Comparison of ENCODE assay signal across 17 cellular contexts in the genomic region with DNA sequence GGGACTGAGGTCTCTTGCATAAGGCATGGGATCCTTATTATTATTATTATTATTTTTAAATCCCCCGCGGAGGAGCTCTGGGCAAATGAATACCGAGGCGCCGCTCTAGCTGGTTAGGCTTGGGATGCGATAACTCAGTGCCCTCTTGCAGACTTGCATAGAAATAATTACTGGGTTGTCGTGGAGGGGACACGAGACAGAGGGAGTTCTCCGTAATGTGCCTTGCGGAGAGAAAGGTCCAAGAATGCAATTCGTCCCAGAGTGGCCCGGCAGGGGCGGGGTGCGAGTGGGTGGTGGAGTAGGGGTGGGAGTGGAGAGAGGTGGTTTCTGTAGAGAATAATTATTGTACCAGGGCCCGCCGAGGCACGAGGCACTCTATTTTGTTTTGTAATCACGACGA. TPM values are rescaled to one million over a fixed set of nuclear protein-coding genes. Genes with fewer than 3 reads are reported as not detected.
DNase-seq lines count a peak whose midpoint lies in the region; ATAC-seq, FAIRE-seq and TF ChIP-seq lines count a peak whose summit lies in the region.
"Had no signal": no experiment of that assay in that cellular context is flagged by ENCODE, and none has a peak within 500 bp of the region (broad histone marks: within the 10 kb centered on the region; RNA-seq: fewer than 3 reads in every experiment).

No MANE protein-coding gene starts in this region.

- TF ChIP-seq RAD21 in H1 (IDR thresholded peaks at IDR 0.05 in 1 of 2, conservative IDR thresholded peaks at IDR 0.05 in 1 of 2; ENCODE audit: low read depth in 2 of 2, low read length in 2 of 2) = no peak

- H2AFZ ChIP-seq in H1 (ENCODE audit: low read length) (no peak overlapping the region), trophoblast cell (ENCODE audit: insufficient read depth, low read length, poor library complexity) (no peak overlapping the region)

- no peak overlapping the region for H4K91ac ChIP-seq in H1 (replicated peaks; ENCODE audit: insufficient read length, low read length)
- H4K91ac ChIP-seq in trophoblast cell (ENCODE audit: low read depth, low read length) = no peak overlapping the region

- H3K4me1 Mint-ChIP-seq in naive thymus-derived CD4-positive, alpha-beta T cell = peaks cover 5 to 23% (median 19%) of the 10 kb centered on the region in 7 donors
- peaks cover 8% of the 10 kb centered on the region for H3K4me1 Mint-ChIP-seq in CD14-positive monocyte

- intact Hi-C loops in naive thymus-derived CD4-positive, alpha-beta T cell (cut with micrococcal nuclease) = no loop called here
- intact Hi-C loops in CD14-positive monocyte (cut with micrococcal nuclease) = no loop called here

- no peak overlapping the region for H3K56ac ChIP-seq in H1 (replicated peaks; ENCODE audit: insufficient read length, low read depth, low read length)

- H3K36me3 ChIP-seq in H1 (ENCODE audit: control insufficient read depth in 2 of 4, insufficient read depth in 4 of 4, low read length in 3 of 4) = no peaks in the 10 kb centered on the region; a peak in 1 of 8 replicates
- H3K36me3 ChIP-seq in naive thymus-derived CD4-positive, alpha-beta T cell (ENCODE audit: control insufficient read depth in 2 of 3, insufficient read depth in 3 of 3, low read length in 3 of 3) = no peaks in the 10 kb centered on the region
- H3K36me3 ChIP-seq in trophoblast cell (ENCODE audit: control insufficient read depth in 1 of 2, insufficient read depth in 2 of 2, low read length in 2 of 2) = no peaks in the 10 kb centered on the region

- H3K27me3 ChIP-seq in H1 (replicated peaks in 1 of 4; ENCODE audit: control insufficient read depth in 3 of 4, extremely low read depth in 1 of 4, insufficient read depth in 3 of 4, low read length in 3 of 4) = peaks cover 98 to 100% (median 100%) of the 10 kb centered on the region in 4 experiments
- peaks cover 0 to 15% of the 10 kb centered on the region in 2 donors for H3K27me3 ChIP-seq in naive thymus-derived CD4-positive, alpha-beta T cell (ENCODE audit: control insufficient read depth in 2 of 2, insufficient read depth in 2 of 2, low read length in 2 of 2)
- H3K27me3 ChIP-seq in trophoblast cell (ENCODE audit: insufficient read depth, low read length) = peaks cover 92% of the 10 kb centered on the region

- H3K23me2 ChIP-seq in H1 (ENCODE audit: low read depth, low read length) = no peaks in the 10 kb centered on the region

- H3K18ac ChIP-seq in H1 (ENCODE audit: extremely low read depth, low read length) = no peak overlapping the region
- H3K18ac ChIP-seq in trophoblast cell (ENCODE audit: low read length) = no peak overlapping the region

- H3K4me3 ChIP-seq in AG09309 (ENCODE audit: control insufficient read depth, low read depth, low read length) (peak overlapping the region; percentile 78), H1 (ENCODE audit: extremely low read depth in 1 of 4, insufficient read depth in 2 of 4, low read depth in 3 of 4, low read length in 4 of 4) (peak overlapping the region in 1 of 4 experiments; percentile 39; a peak in 2 of 8 replicates), trophoblast cell (ENCODE audit: low read depth, low read length) (no peak overlapping the region)
- no peak overlapping the region for H3K4me3 ChIP-seq in naive thymus-derived CD4-positive, alpha-beta T cell (ENCODE audit: low read length)

- H2BK20ac ChIP-seq in H1 (ENCODE audit: low read length) = no peak overlapping the region; the same call in 1 of the 2 replicates

- H3K79me1 ChIP-seq in H1 (ENCODE audit: low read depth, low read length) (no peaks in the 10 kb centered on the region), trophoblast cell (ENCODE audit: low read length) (no peaks in the 10 kb centered on the region)

- TF ChIP-seq CTCF in AG09309 (IDR thresholded peaks at IDR 0.05; ENCODE audit: control insufficient read depth, insufficient read depth, low read depth, low read length, missing control alignments) = no peak
- TF ChIP-seq CTCF in H1 (IDR thresholded peaks at IDR 0.05; ENCODE audit: control extremely low read depth in 1 of 3, insufficient read depth in 1 of 3, low read depth in 1 of 3, low read length in 3 of 3) = no peak
- TF ChIP-seq CTCF in CD14-positive monocyte (IDR thresholded peaks at IDR 0.05) = no peak

- peak overlapping the region in 6 of 10 donors; percentile 20 to 71 (median 36) for H3K4me3 Mint-ChIP-seq in naive thymus-derived CD4-positive, alpha-beta T cell
- peak overlapping the region in 1 of 2 donors; percentile 89 for H3K4me3 Mint-ChIP-seq in CD14-positive monocyte
- H3K4me3 Mint-ChIP-seq: CD8-positive, alpha-beta memory T cell had no signal

- H2AK5ac ChIP-seq in H1 (ENCODE audit: low read depth, low read length) (no peak overlapping the region), trophoblast cell (ENCODE audit: low read length) (no peak overlapping the region)

- TF ChIP-seq EP300 in H1 (IDR thresholded peaks at IDR 0.05; ENCODE audit: borderline replicate concordance in 1 of 2, low read depth in 2 of 2, low read length in 2 of 2) = no peak

- CTCF ChIA-PET in H1 (lab: Charles Lee; ENCODE audit: partially characterized antibody) = interaction anchor here (0.7 to 2.4 kb wide), 11 partner anchors 8 to 394 kb away, joined by 3 to 9 read pairs (median 3); no protein-coding TSS in a partner anchor
- CTCF ChIA-PET in naive thymus-derived CD4-positive, alpha-beta T cell (lab: Charles Lee) = no interaction called here

- ATAC-seq in naive thymus-derived CD4-positive, alpha-beta T cell = no peak
- ATAC-seq in GM21576 (IDR thresholded peaks at IDR 0.05; ENCODE audit: unreplicated experiment) = no peak

- no peak for FAIRE-seq in H1 (lab: Jason Lieb, UNC)

- no peak overlapping the region for H2BK5ac ChIP-seq in H1 (ENCODE audit: low read depth, low read length)
- no peak overlapping the region for H2BK5ac ChIP-seq in trophoblast cell (ENCODE audit: low read depth, low read length, poor library complexity)

- H3K23ac ChIP-seq in H1 (ENCODE audit: insufficient read length) = no peak overlapping the region
- H3K23ac ChIP-seq in trophoblast cell (ENCODE audit: low read length) = no peak overlapping the region

- H2BK12ac ChIP-seq in H1 (ENCODE audit: low read depth, low read length) = peak overlapping the region; percentile 68; the same call in 1 of the 2 replicates
- H2BK12ac ChIP-seq in trophoblast cell (ENCODE audit: low read length) = no peak overlapping the region

- H4K5ac ChIP-seq in H1 (ENCODE audit: insufficient read length, low read depth, low read length) = no peak overlapping the region

- H3K4me2 ChIP-seq in H1 (ENCODE audit: insufficient read depth in 1 of 2, low read depth in 2 of 2, low read length in 2 of 2) (peak overlapping the region; percentile 51 to 52), trophoblast cell (ENCODE audit: low read length) (no peak overlapping the region)

- H3K79me2 ChIP-seq in H1 (ENCODE audit: control insufficient read depth in 1 of 2, insufficient read depth in 2 of 2, low read length in 2 of 2) (no peaks in the 10 kb centered on the region), trophoblast cell (ENCODE audit: control insufficient read depth, insufficient read depth, low read length, poor library complexity) (no peaks in the 10 kb centered on the region)

- peak overlapping the region in 1 of 9 donors; percentile 73 for H3K27ac Mint-ChIP-seq in naive thymus-derived CD4-positive, alpha-beta T cell
- no peak overlapping the region for H3K27ac Mint-ChIP-seq in CD14-positive monocyte

- H4K12ac ChIP-seq in trophoblast cell (ENCODE audit: low read depth, low read length) = no peak overlapping the region

- H2BK15ac ChIP-seq in H1 (ENCODE audit: low read length) = no peak overlapping the region

- POLR2A ChIA-PET in H1 (lab: Charles Lee; ENCODE audit: partially characterized antibody) = interaction anchor here (0.8 to 1.7 kb wide), 3 partner anchors 11 to 290 kb away, joined by 3 to 5 read pairs (median 4); no protein-coding TSS in a partner anchor
- POLR2A ChIA-PET in naive thymus-derived CD4-positive, alpha-beta T cell (lab: Charles Lee) = no interaction called here

- no peak overlapping the region for H3K9ac ChIP-seq in H1 (replicated peaks in 1 of 4; ENCODE audit: extremely low read depth in 1 of 4, low read depth in 3 of 4, low read length in 3 of 4)
- H3K9ac ChIP-seq in trophoblast cell (ENCODE audit: low read length) = no peak overlapping the region

- H3K4ac ChIP-seq in H1 (replicated peaks; ENCODE audit: insufficient read length, low read depth, low read length) (no peak overlapping the region), trophoblast cell (ENCODE audit: low read depth, low read length) (no peak overlapping the region)

- H3K4me1 ChIP-seq in H1 (replicated peaks in 1 of 4; ENCODE audit: control insufficient read depth in 3 of 4, insufficient read depth in 4 of 4, low read length in 3 of 4) (peaks cover 8 to 47% (median 25%) of the 10 kb centered on the region in 4 experiments), trophoblast cell (ENCODE audit: control insufficient read depth in 1 of 2, insufficient read depth in 2 of 2, low read length in 2 of 2) (no peaks in the 10 kb centered on the region)
- H3K4me1 ChIP-seq in naive thymus-derived CD4-positive, alpha-beta T cell (ENCODE audit: control insufficient read depth in 2 of 2, insufficient read depth in 2 of 2, low read length in 2 of 2) = no peaks in the 10 kb centered on the region

- no peak overlapping the region for H2BK120ac ChIP-seq in H1 (replicated peaks; ENCODE audit: low read depth, low read length)
- H2BK120ac ChIP-seq in trophoblast cell (ENCODE audit: insufficient read depth, low read length, poor library complexity) = no peak overlapping the region

- H4K8ac ChIP-seq in H1 (ENCODE audit: extremely low read depth, insufficient read depth, low read length) (no peak overlapping the region), trophoblast cell (ENCODE audit: low read depth, low read length) (no peak overlapping the region)

- peaks cover 0 to 7% (median 3%) of the 10 kb centered on the region in 11 donors for H3K9me3 Mint-ChIP-seq in naive thymus-derived CD4-positive, alpha-beta T cell
- peaks cover 0 to 48% (median 35%) of the 10 kb centered on the region in 7 donors for H3K9me3 Mint-ChIP-seq in CD14-positive monocyte
- H3K9me3 Mint-ChIP-seq: T-helper 2 cell treated with Interferon-gamma antibody and Interleukin-4, amounts not matched to agents 5 μg/mL and 100 μg/mL, for 36 hours had no signal

- H3K14ac ChIP-seq in H1 (ENCODE audit: insufficient read length) (no peak overlapping the region), trophoblast cell (ENCODE audit: low read length) (no peak overlapping the region)

- no peak for DNase-seq in AG09309 (ENCODE audit: low read depth)
- peak; percentile 56 for DNase-seq in ELR (ENCODE audit: low read depth)
- no peak for DNase-seq in H1 (ENCODE audit: low read depth in 1 of 2, low spot score in 2 of 2)
- no peak for DNase-seq in naive thymus-derived CD4-positive, alpha-beta T cell
- DNase-seq in trophoblast cell = no peak
- no peak for DNase-seq in CD14-positive monocyte (ENCODE audit: low spot score)
- DNase-seq: activated gamma-delta T cell treated with Interleukin-2 at 50 U/mL for 16 hours; CD8-positive, alpha-beta memory T cell; NCI-H2029; NCI-H526 treated with DMSO at 0.1 percent for 48 hours had no signal

- H3K27ac ChIP-seq in H1 (ENCODE audit: low read depth, low read length) (no peak overlapping the region), trophoblast cell (ENCODE audit: low read depth, low read length) (no peak overlapping the region)
- H3K27ac ChIP-seq in naive thymus-derived CD4-positive, alpha-beta T cell (ENCODE audit: low read depth, low read length) = no peak overlapping the region
- H3K27ac ChIP-seq: HL-60 had no signal

- H3K9me3 ChIP-seq in H1 (ENCODE audit: insufficient read depth in 2 of 2, low read depth in 1 of 2, low read length in 1 of 2) = no peaks in the 10 kb centered on the region; a peak in 1 of 4 replicates
- H3K9me3 ChIP-seq in naive thymus-derived CD4-positive, alpha-beta T cell (ENCODE audit: control insufficient read depth in 2 of 3, low read length in 3 of 3) = no peaks in the 10 kb centered on the region
- peaks cover 13% of the 10 kb centered on the region for H3K9me3 ChIP-seq in trophoblast cell (ENCODE audit: insufficient read depth, low read depth, low read length)

- 2% methylated on average over 15 of the region's 19 CpGs; no CpG with 5 or more reads in 1 of the 2 experiments for WGBS in H1 (ENCODE audit: extremely low coverage in 1 of 2, insufficient coverage in 1 of 2, insufficient read length in 1 of 2, insufficient replicate concordance in 2 of 2, low coverage in 1 of 2, low lambda C conversion rate in 2 of 2, missing lambda C conversion rate in 1 of 2), 2 experiments
- WGBS in trophoblast cell (ENCODE audit: extremely low coverage, insufficient coverage, insufficient read length) = no CpG with 5 or more reads among the region's 19 CpGs

- peaks cover 87 to 99% (median 91%) of the 10 kb centered on the region in 5 donors for H3K27me3 Mint-ChIP-seq in naive thymus-derived CD4-positive, alpha-beta T cell
- H3K27me3 Mint-ChIP-seq in CD14-positive monocyte (ENCODE audit: low read depth in 3 of 3) = peaks cover 99 to 100% (median 99%) of the 10 kb centered on the region in 3 donors

- H4K20me1 ChIP-seq in H1 (replicated peaks in 1 of 2; ENCODE audit: control insufficient read depth in 1 of 2, insufficient read depth in 2 of 2, low read length in 2 of 2) = peaks cover 16 to 23% of the 10 kb centered on the region in 2 experiments

- peaks cover 0 to 9% (median under 1%) of the 10 kb centered on the region in 5 donors for H3K36me3 Mint-ChIP-seq in naive thymus-derived CD4-positive, alpha-beta T cell
- H3K36me3 Mint-ChIP-seq in CD14-positive monocyte = peaks cover 3 to 7% of the 10 kb centered on the region in 2 donors

- TF ChIP-seq POLR2A in H1 (IDR thresholded peaks at IDR 0.05; ENCODE audit: control extremely low read depth in 1 of 2, low read depth in 2 of 2, low read length in 2 of 2) = no peak

RNA-seq across cellular contexts. Expression of a gene that starts 2.5 kb away (rescaled TPM):
- 0.08 TPM in 1 of 2 replicates, not detected in the other for total RNA-seq in H1 (2021; fragmentation: NEBNext Ultra II Directional; extraction: Animal tissue kit (Norgen Biotek cat#: 25700))
- polyA plus RNA-seq in H1 (2011; rRNA removed) = 0.05 TPM in 1 of 2 replicates, not detected in the other
- not detected for polyA plus RNA-seq in H1 (2011; cell fraction: cytosol; rRNA removed)
- polyA plus RNA-seq in H1 (2011; cell fraction: nucleus; rRNA removed) = not detected
- 0.13 TPM in 1 of 4 replicates, not detected in the others for polyA plus RNA-seq in H1 (2012, experiment 1 of 2)
- polyA plus RNA-seq in H1 (2012, experiment 2 of 2) = not detected
- polyA plus RNA-seq in H1 (2013, experiment 1 of 2) = 0.08 TPM
- 0.09 TPM for polyA plus RNA-seq in H1 (2013, experiment 2 of 2)
- not detected in 2 replicates for polyA minus RNA-seq in H1 (2011; rRNA and poly(A)+ RNA removed)
- not detected for polyA minus RNA-seq in H1 (2011; cell fraction: cytosol; rRNA and poly(A)+ RNA removed)
- not detected for polyA minus RNA-seq in H1 (2011; cell fraction: nucleus; rRNA and poly(A)+ RNA removed)
- not detected for total RNA-seq in naive thymus-derived CD4-positive, alpha-beta T cell
- polyA plus RNA-seq in naive thymus-derived CD4-positive, alpha-beta T cell = not detected
- polyA plus RNA-seq in trophoblast cell (2013) = not detected in 2 replicates
- not detected for polyA plus RNA-seq in CD14-positive monocyte
- total RNA-seq: CD8-positive, alpha-beta memory T cell; cerebellum; epithelial cell of proximal tubule; mononuclear cell; RPMI7951 had no signal
- polyA plus RNA-seq: CD8-positive, alpha-beta memory T cell had no signal
